In the genomic region with DNA sequence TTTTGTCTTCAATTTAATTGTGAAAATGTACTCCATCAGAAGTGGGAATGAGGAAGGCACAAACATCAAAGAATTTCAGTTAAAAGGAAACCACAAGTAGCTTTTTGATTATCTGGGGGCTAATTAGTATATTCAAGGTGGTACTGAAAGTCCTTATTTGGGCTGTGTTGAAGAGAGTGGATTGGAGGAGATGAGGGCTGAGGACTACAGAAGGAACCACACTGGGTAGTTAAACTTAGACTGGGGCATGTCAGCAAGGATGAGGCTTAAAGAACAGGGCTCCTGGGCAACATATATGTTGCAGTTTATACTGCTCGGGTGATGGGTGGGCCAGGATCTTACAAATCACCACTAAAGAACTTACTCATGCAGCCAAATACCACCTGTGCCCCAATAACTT, we compare ENCODE assay signal across 27 cellular contexts.
"Had no signal": no experiment of that assay in that cellular context is flagged by ENCODE, and none has a peak within 500 bp of the region (broad histone marks: within the 10 kb centered on the region; RNA-seq: fewer than 3 reads in every experiment).

No MANE protein-coding gene starts in this region.

- H3K4me1 Mint-ChIP-seq: endodermal cell had no signal

- H3K4me3 Mint-ChIP-seq: dendritic cell treated with granulocyte-macrophage colony-stimulating factor and Interleukin-4, amounts not matched to agents 40 ng/mL and 50 ng/mL, for 4 days; endodermal cell had no signal

- H3K27me3 Mint-ChIP-seq: dendritic cell treated with granulocyte-macrophage colony-stimulating factor and Interleukin-4, amounts not matched to agents 40 ng/mL and 50 ng/mL, for 4 days had no signal

- H3K9me3 ChIP-seq: colonic mucosa, esophagus muscularis mucosa, esophagus squamous epithelium, gastrocnemius medialis, gastroesophageal sphincter, heart left ventricle, heart right ventricle had no signal

- H3K27ac Mint-ChIP-seq: dendritic cell treated with granulocyte-macrophage colony-stimulating factor and Interleukin-4, amounts not matched to agents 40 ng/mL and 50 ng/mL, for 4 days; endodermal cell had no signal

- H3K4me2 ChIP-seq: hepatocyte had no signal

- H3K27ac ChIP-seq: colonic mucosa, coronary artery, dorsolateral prefrontal cortex, epithelial cell of prostate, esophagus muscularis mucosa, esophagus squamous epithelium, foreskin keratinocyte, gastrocnemius medialis, gastroesophageal sphincter, heart left ventricle, heart right ventricle, hepatocyte had no signal

- H3K4me3 ChIP-seq: colonic mucosa, coronary artery, dorsolateral prefrontal cortex, esophagus muscularis mucosa, esophagus squamous epithelium, gastrocnemius medialis, gastroesophageal sphincter, heart left ventricle, heart right ventricle, hepatocyte had no signal

- H3K9me3 Mint-ChIP-seq: dendritic cell treated with granulocyte-macrophage colony-stimulating factor and Interleukin-4, amounts not matched to agents 40 ng/mL and 50 ng/mL, for 4 days; endodermal cell had no signal

- ATAC-seq: esophagus mucosa, foreskin keratinocyte, gastrocnemius medialis, gastroesophageal sphincter, heart left ventricle, heart right ventricle had no signal

- H3K27me3 ChIP-seq: colonic mucosa, dorsolateral prefrontal cortex, esophagus muscularis mucosa, esophagus squamous epithelium, foreskin keratinocyte, gastrocnemius medialis, gastroesophageal sphincter, heart left ventricle, heart right ventricle, hepatocyte had no signal

- H2AFZ ChIP-seq: hepatocyte had no signal

- H3K36me3 ChIP-seq: colonic mucosa, esophagus muscularis mucosa, esophagus squamous epithelium, gastrocnemius medialis, gastroesophageal sphincter, heart left ventricle, heart right ventricle had no signal

- H3K79me2 ChIP-seq: hepatocyte had no signal

- DNase-seq: colonic mucosa; cortex of kidney; dermis blood vessel endothelial cell; dorsolateral prefrontal cortex; effector CD4-positive, alpha-beta T cell; effector CD8-positive, alpha-beta T cell; effector memory CD4-positive, alpha-beta T cell; endodermal cell; erythroblast; esophagus squamous epithelium; foreskin fibroblast; foreskin keratinocyte; foreskin melanocyte; gastrocnemius medialis; glutamatergic neuron; heart left ventricle; heart right ventricle had no signal

- H3K4me1 ChIP-seq: colonic mucosa, esophagus muscularis mucosa, esophagus squamous epithelium, foreskin keratinocyte, gastrocnemius medialis, gastroesophageal sphincter, heart left ventricle, heart right ventricle had no signal

- FAIRE-seq: colon, endometrium, endothelial cell of umbilical vein had no signal
